In genomic region chr14:53929871-53930685, GRCh38 we compare ENCODE assay signal across 8 cellular contexts. TPM values are rescaled to one million over a fixed set of nuclear protein-coding genes. Genes with fewer than 3 reads are reported as not detected.
DNase-seq lines count a peak whose midpoint lies in the region; ATAC-seq, FAIRE-seq and TF ChIP-seq lines count a peak whose summit lies in the region.

No MANE protein-coding gene starts in this region.

- DNase-seq in left ventricle myocardium inferior, result no peak
- DNase-seq in left ventricle myocardium superior, result no peak
- DNase-seq in endothelial cell of umbilical vein (ENCODE audit: low read depth, low spot score), result no peak
- DNase-seq in thyroid gland, result peak; percentile 57 to 70
- no peak for DNase-seq in stimulated activated naive CD4-positive, alpha-beta T cell treated with Interleukin-2 at 50 U/mL for 16 hours (lab: John Stamatoyannopoulos, UW)
- DNase-seq in gastrocnemius medialis, result no peak
- DNase-seq in cerebellar nuclear complex (lab: John Stamatoyannopoulos, UW), result no peak

- dilution Hi-C loops in endothelial cell of umbilical vein (cut with MboI; ENCODE audit: extremely low pct_ligation_motif_present, low sequenced_read_pairs), result no loop called here

- H3K9ac ChIP-seq in OCI-LY1 (ENCODE audit: low read length) (no peak overlapping the region), endothelial cell of umbilical vein (replicated peaks; ENCODE audit: extremely low read depth, insufficient read depth, low read length) (no peak overlapping the region)

- intact Hi-C loops in left ventricle myocardium inferior (cut with micrococcal nuclease) (no loop called here), left ventricle myocardium superior (cut with micrococcal nuclease) (no loop called here), endothelial cell of umbilical vein (cut with micrococcal nuclease) (no loop called here), thyroid gland (cut with DNase I) (loop anchor here (10.0 kb wide), 1 partner anchor 405 kb away; no protein-coding TSS in a partner anchor), gastrocnemius medialis (cut with DNase I; ENCODE audit: low total_unique reads) (no loop called here)

- H4K20me1 ChIP-seq in OCI-LY1 (ENCODE audit: insufficient read depth, low read length) (no peaks in the 10 kb centered on the region), endothelial cell of umbilical vein (replicated peaks; ENCODE audit: control insufficient read depth, extremely low read depth, insufficient read depth, low read length) (no peaks in the 10 kb centered on the region)

- ATAC-seq in left ventricle myocardium superior (no peak), gastrocnemius medialis (no peak)

- H3K9me1 ChIP-seq in endothelial cell of umbilical vein (replicated peaks; ENCODE audit: control insufficient read depth, extremely low read depth, insufficient read depth, low read length), result no peaks in the 10 kb centered on the region

- TF ChIP-seq POLR2A in endothelial cell of umbilical vein (IDR thresholded peaks at IDR 0.05; ENCODE audit: low read depth, low read length), result no peak
- no peak for TF ChIP-seq POLR2A in thyroid gland (IDR thresholded peaks at IDR 0.05)
- no peak for TF ChIP-seq POLR2A in gastrocnemius medialis (IDR thresholded peaks at IDR 0.05)

- CTCF ChIA-PET in endothelial cell of umbilical vein (lab: Charles Lee), result interaction anchor here (1.2 to 2.0 kb wide), 6 partner anchors 8 to 399 kb away, joined by 4 to 8 read pairs (median 6); no protein-coding TSS in a partner anchor

- H3K9me3 ChIP-seq in left ventricle myocardium inferior (replicated peaks) (no peaks in the 10 kb centered on the region), OCI-LY1 (ENCODE audit: low read length) (no peaks in the 10 kb centered on the region), endothelial cell of umbilical vein (replicated peaks; ENCODE audit: control insufficient read depth, insufficient read depth, low read length) (no peaks in the 10 kb centered on the region), thyroid gland (no peaks in the 10 kb centered on the region), gastrocnemius medialis (no peaks in the 10 kb centered on the region)

- peak; percentile 54 for TF ChIP-seq CTCF in left ventricle myocardium inferior (IDR thresholded peaks at IDR 0.05; ENCODE audit: borderline replicate concordance)
- peak; percentile 74 for TF ChIP-seq CTCF in OCI-LY1 (IDR thresholded peaks at IDR 0.05; ENCODE audit: low read length)
- peak; percentile 17 to 30 for TF ChIP-seq CTCF in endothelial cell of umbilical vein (IDR thresholded peaks at IDR 0.05; ENCODE audit: extremely low read depth in 1 of 2, insufficient read depth in 1 of 2, low read depth in 1 of 2, low read length in 2 of 2)
- TF ChIP-seq CTCF in thyroid gland (IDR thresholded peaks at IDR 0.05), result peak in 5 of 6 experiments; percentile 36 to 59 (median 57)
- peak in 2 of 5 experiments; percentile 8 to 43 for TF ChIP-seq CTCF in gastrocnemius medialis (IDR thresholded peaks at IDR 0.05 in 4 of 5, conservative IDR thresholded peaks at IDR 0.05 in 1 of 5)

- H3K4me3 ChIP-seq in left ventricle myocardium inferior (no peak overlapping the region), OCI-LY1 (ENCODE audit: low read depth, low read length, poor library complexity, severe bottlenecking) (no peak overlapping the region), endothelial cell of umbilical vein (replicated peaks in 1 of 3; ENCODE audit: insufficient read depth in 1 of 3, low read depth in 1 of 3, low read length in 3 of 3) (no peak overlapping the region), thyroid gland (replicated peaks in 1 of 3) (no peak overlapping the region), gastrocnemius medialis (no peak overlapping the region)

- H3K36me3 ChIP-seq in left ventricle myocardium inferior (no peaks in the 10 kb centered on the region), OCI-LY1 (ENCODE audit: insufficient read depth, low read length) (no peaks in the 10 kb centered on the region), endothelial cell of umbilical vein (ENCODE audit: control insufficient read depth in 2 of 2, extremely low read depth in 1 of 2, insufficient read depth in 2 of 2, low read length in 2 of 2) (no peaks in the 10 kb centered on the region), thyroid gland (no peaks in the 10 kb centered on the region), gastrocnemius medialis (no peaks in the 10 kb centered on the region)

- H3K4me2 ChIP-seq in OCI-LY1 (ENCODE audit: low read length) (no peak overlapping the region), endothelial cell of umbilical vein (ENCODE audit: insufficient read depth, low read length) (no peak overlapping the region)

- no peaks in the 10 kb centered on the region for H3K79me2 ChIP-seq in OCI-LY1 (ENCODE audit: insufficient read depth, low read length)
- H3K79me2 ChIP-seq in endothelial cell of umbilical vein (ENCODE audit: control insufficient read depth, insufficient read depth, low read length), result no peaks in the 10 kb centered on the region

- no peaks in the 10 kb centered on the region for H3K9me2 ChIP-seq in OCI-LY1 (ENCODE audit: low read depth, low read length)

- H3K27me3 ChIP-seq in left ventricle myocardium inferior (ENCODE audit: low read depth) (peaks cover 5% of the 10 kb centered on the region), OCI-LY1 (ENCODE audit: insufficient read depth, low read length) (no peaks in the 10 kb centered on the region), endothelial cell of umbilical vein (ENCODE audit: control insufficient read depth in 2 of 2, insufficient read depth in 2 of 2, low read length in 2 of 2) (no peaks in the 10 kb centered on the region), thyroid gland (no peaks in the 10 kb centered on the region), gastrocnemius medialis (no peaks in the 10 kb centered on the region)

- POLR2A ChIA-PET in endothelial cell of umbilical vein (lab: Charles Lee), result no interaction called here

- H3K4me1 ChIP-seq in left ventricle myocardium inferior, result no peaks in the 10 kb centered on the region
- H3K4me1 ChIP-seq in OCI-LY1 (ENCODE audit: insufficient read depth, low read length, severe bottlenecking), result no peaks in the 10 kb centered on the region
- H3K4me1 ChIP-seq in endothelial cell of umbilical vein (ENCODE audit: control insufficient read depth, extremely low read depth, insufficient read depth, low read length), result peaks cover 24% of the 10 kb centered on the region
- H3K4me1 ChIP-seq in thyroid gland, result peaks cover 4 to 6% of the 10 kb centered on the region in 2 donors
- no peaks in the 10 kb centered on the region for H3K4me1 ChIP-seq in gastrocnemius medialis

- no peaks in the 10 kb centered on the region for H3F3A ChIP-seq in OCI-LY1 (ENCODE audit: insufficient read depth, low read length)

- WGBS in thyroid gland, 2 donors, result 77 to 83% methylated on average over 2 of the region's 2 CpGs

- FAIRE-seq in endothelial cell of umbilical vein (lab: Jason Lieb, UNC), result no peak

- H3K27ac ChIP-seq in left ventricle myocardium inferior (replicated peaks) (no peak overlapping the region), OCI-LY1 (ENCODE audit: low read depth, low read length, poor library complexity, severe bottlenecking) (no peak overlapping the region), endothelial cell of umbilical vein (ENCODE audit: insufficient read depth, low read depth, low read length) (no peak overlapping the region), thyroid gland (no peak overlapping the region), gastrocnemius medialis (no peak overlapping the region)

- H2AFZ ChIP-seq in OCI-LY1 (ENCODE audit: low read length) (no peak overlapping the region), endothelial cell of umbilical vein (ENCODE audit: low read depth, low read length) (no peak overlapping the region)

- in situ Hi-C loops in gastrocnemius medialis (cut with MboI; ENCODE audit: low sequenced_read_pairs in 4 of 4), result no loop called here

- no TSS peak for BruUV-seq in endothelial cell of umbilical vein (replicated peaks; lab: Mats Ljungman, UMichigan)

TF ChIP-seq in endothelial cell of umbilical vein, 7 proteins besides CTCF, POLR2A, EP300 and RAD21:
- TF ChIP-seq JUN (IDR thresholded peaks at IDR 0.05; ENCODE audit: borderline replicate concordance, insufficient read depth, insufficient read length, low read depth) (no peak), EZH2 (IDR thresholded peaks at IDR 0.05; ENCODE audit: borderline replicate concordance, low read depth, low read length, severe bottlenecking) (no peak), POLR2AphosphoS5 (IDR thresholded peaks at IDR 0.05; ENCODE audit: insufficient read depth, low read depth, low read length) (no peak), MYC (IDR thresholded peaks at IDR 0.05; ENCODE audit: low read depth, low read length) (no peak), MAX (IDR thresholded peaks at IDR 0.05; ENCODE audit: insufficient read depth, insufficient read length) (no peak)

RNA-seq across cellular contexts. Expression of gene BMP4, which starts 26.5 kb away (rescaled TPM):
- total RNA-seq in left ventricle myocardium inferior, result 9.8 TPM
- total RNA-seq in left ventricle myocardium superior, result 7.1 TPM
- 201 and 238 TPM in 2 replicates for total RNA-seq in endothelial cell of umbilical vein
- polyA plus RNA-seq in endothelial cell of umbilical vein, result 298 and 311 TPM in 2 replicates
- polyA plus RNA-seq in endothelial cell of umbilical vein (2011; cell fraction: cytosol; rRNA removed), result 258 and 307 TPM in 2 replicates
- polyA plus RNA-seq in endothelial cell of umbilical vein (2011; cell fraction: nucleus; rRNA removed), result 187 and 237 TPM in 2 replicates
- 178 and 199 TPM in 2 replicates for polyA plus RNA-seq in endothelial cell of umbilical vein (2012)
- polyA minus RNA-seq in endothelial cell of umbilical vein, result 300 and 367 TPM in 2 replicates
- polyA minus RNA-seq in endothelial cell of umbilical vein (2011; cell fraction: cytosol; rRNA and poly(A)+ RNA removed), result not detected
- polyA minus RNA-seq in endothelial cell of umbilical vein (2011; cell fraction: nucleus; rRNA and poly(A)+ RNA removed), result 100 and 117 TPM in 2 replicates
- total RNA-seq in thyroid gland, result 10 to 100 TPM in 3 of 4 donors, 1 to 10 TPM in 1; 8.5 to 27.2 (median 11.6) TPM
- total RNA-seq in gastrocnemius medialis, result 1 to 10 TPM; 2.0 to 9.4 (median 7.6) TPM

Comparison
In these comparisons a context has a peak if more than half of its experiments do, and no peak if none do; other contexts are left out.
1. DNase-seq: peak in thyroid gland (2 of 2); none in left ventricle myocardium inferior (single experiment), left ventricle myocardium superior (single experiment), endothelial cell of umbilical vein (single experiment), stimulated activated naive CD4-positive, alpha-beta T cell treated with Interleukin-2 at 50 U/mL for 16 hours (single experiment), gastrocnemius medialis (0 of 2) and cerebellar nuclear complex (0 of 2).